Comparison of ENCODE assay signal across 22 cellular contexts in the genomic region with DNA sequence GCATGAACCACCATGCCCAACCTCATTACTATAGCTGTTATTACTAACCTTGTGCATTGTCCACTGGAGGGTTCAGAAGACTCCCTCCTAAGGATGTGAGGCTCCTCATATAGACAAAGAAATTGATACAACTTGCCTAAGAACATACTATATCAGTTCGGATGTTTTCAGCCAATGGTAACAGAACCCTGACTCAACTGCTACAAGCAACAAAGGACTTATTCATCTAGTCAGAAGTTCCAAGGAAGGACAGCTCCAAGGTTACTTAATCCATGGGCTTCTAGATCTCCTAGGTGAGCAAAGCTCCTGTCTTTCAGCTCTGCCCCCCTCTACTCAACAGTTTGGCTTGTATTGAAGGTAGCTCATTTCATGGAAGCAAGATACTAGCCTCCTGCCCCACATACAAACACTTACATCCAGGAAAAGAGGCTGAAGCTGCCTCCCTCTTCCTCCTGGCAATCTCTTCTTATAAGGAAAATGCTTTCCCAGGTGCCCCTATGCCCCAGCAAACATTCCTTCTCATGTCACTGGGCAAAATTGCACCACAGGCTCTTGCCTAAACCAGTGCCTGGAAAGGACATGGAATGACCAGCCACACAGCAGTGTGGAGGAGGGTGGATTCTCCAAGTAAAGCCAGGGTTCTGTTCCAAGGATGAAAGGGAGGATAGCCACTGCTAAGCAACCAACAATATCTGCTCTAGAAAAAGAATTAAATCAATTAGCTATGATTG.
"Had no signal": no experiment of that assay in that cellular context is flagged by ENCODE, and none has a peak within 500 bp of the region (broad histone marks: within the 10 kb centered on the region; RNA-seq: fewer than 3 reads in every experiment).

No MANE protein-coding gene starts in this region.

- H3K27me3 ChIP-seq: body of pancreas, heart left ventricle, tibial nerve had no signal

- H3K27me3 Mint-ChIP-seq: activated CD8-positive, alpha-beta memory T cell treated with anti-CD3 and anti-CD28 coated beads, Interleukin-2, amount 10 ng/mL, durations not matched to agents 7 days and 5 days; activated T-helper 17 cell treated with anti-CD3 and anti-CD28 coated beads, Interleukin-2, amount 50 U/mL, for 72 hours; naive thymus-derived CD8-positive, alpha-beta T cell had no signal

- H2AFZ ChIP-seq: parathyroid adenoma had no signal

- H3K36me3 Mint-ChIP-seq: activated CD8-positive, alpha-beta memory T cell treated with anti-CD3 and anti-CD28 coated beads, Interleukin-2, amount 10 ng/mL, durations not matched to agents 7 days and 5 days; activated naive CD8-positive, alpha-beta T cell treated with anti-CD3 and anti-CD28 coated beads, Interleukin-2, amount 10 ng/mL, durations not matched to agents 7 days and 5 days had no signal

- DNase-seq: activated B cell treated with CpG ODN at 0.5 μM for 24 hours; activated CD4-positive, alpha-beta memory T cell treated with anti-CD3 and anti-CD28 coated beads, Interleukin-2, amount 10 ng/mL, durations not matched to agents 7 days and 5 days; activated CD4-positive, alpha-beta T cell treated with anti-CD3 and anti-CD28 coated beads for 4 hours; activated CD8-positive, alpha-beta memory T cell treated with anti-CD3 and anti-CD28 coated beads, Interleukin-2, amount 10 ng/mL, durations not matched to agents 7 days and 5 days; activated naive CD4-positive, alpha-beta T cell treated with Interleukin-2 at 50 U/mL for 16 hours; activated naive CD8-positive, alpha-beta T cell treated with anti-CD3 and anti-CD28 coated beads, Interleukin-2, amount 10 ng/mL, durations not matched to agents 7 days and 5 days; activated T-cell treated with anti-CD3 and anti-CD28 coated beads, Interleukin-2, amount 50 U/mL, for 1 hour; body of pancreas; dorsolateral prefrontal cortex; heart left ventricle; kidney glomerular epithelial cell; mesenchymal stem cell; naive thymus-derived CD8-positive, alpha-beta T cell; sigmoid colon; stimulated activated CD8-positive, alpha-beta memory T cell treated with anti-CD3 and anti-CD28 coated beads, Interleukin-4, amount 100 ng/mL, for 48 hours; stimulated activated naive CD4-positive, alpha-beta T cell treated with Interleukin-2 at 50 U/mL for 16 hours had no signal

- H3K4me3 Mint-ChIP-seq: activated B cell treated with CpG ODN at 0.5 μM for 24 hours; activated CD4-positive, alpha-beta memory T cell treated with anti-CD3 and anti-CD28 coated beads, Interleukin-2, amount 10 ng/mL, durations not matched to agents 7 days and 5 days; activated CD8-positive, alpha-beta memory T cell treated with anti-CD3 and anti-CD28 coated beads, Interleukin-2, amount 10 ng/mL, durations not matched to agents 7 days and 5 days; activated naive CD8-positive, alpha-beta T cell treated with anti-CD3 and anti-CD28 coated beads, Interleukin-2, amount 10 ng/mL, durations not matched to agents 7 days and 5 days; naive thymus-derived CD8-positive, alpha-beta T cell had no signal

- H3K27ac Mint-ChIP-seq: activated B cell treated with CpG ODN at 0.5 μM for 24 hours; activated CD4-positive, alpha-beta memory T cell treated with anti-CD3 and anti-CD28 coated beads, Interleukin-2, amount 10 ng/mL, durations not matched to agents 7 days and 5 days; activated CD8-positive, alpha-beta memory T cell treated with anti-CD3 and anti-CD28 coated beads, Interleukin-2, amount 10 ng/mL, durations not matched to agents 7 days and 5 days; activated naive CD8-positive, alpha-beta T cell treated with anti-CD3 and anti-CD28 coated beads, Interleukin-2, amount 10 ng/mL, durations not matched to agents 7 days and 5 days; activated T-helper 17 cell treated with anti-CD3 and anti-CD28 coated beads, Interleukin-2, amount 50 U/mL, for 72 hours had no signal

- H3K4me1 ChIP-seq: gastroesophageal sphincter, parathyroid adenoma had no signal

- H3K9ac ChIP-seq: parathyroid adenoma had no signal

- H3K79me2 ChIP-seq: parathyroid adenoma had no signal

- H3K27ac ChIP-seq: body of pancreas, gastroesophageal sphincter, heart left ventricle, neutrophil, parathyroid adenoma, sigmoid colon, SK-N-MC had no signal

- H3K9me3 Mint-ChIP-seq: activated B cell treated with CpG ODN at 0.5 μM for 24 hours; activated CD4-positive, alpha-beta memory T cell treated with anti-CD3 and anti-CD28 coated beads, Interleukin-2, amount 10 ng/mL, durations not matched to agents 7 days and 5 days; activated naive CD8-positive, alpha-beta T cell treated with anti-CD3 and anti-CD28 coated beads, Interleukin-2, amount 10 ng/mL, durations not matched to agents 7 days and 5 days; activated T-helper 17 cell treated with anti-CD3 and anti-CD28 coated beads, Interleukin-2, amount 50 U/mL, for 72 hours had no signal

- H3K4me1 Mint-ChIP-seq: activated CD8-positive, alpha-beta memory T cell treated with anti-CD3 and anti-CD28 coated beads, Interleukin-2, amount 10 ng/mL, durations not matched to agents 7 days and 5 days had no signal

- H3K9me3 ChIP-seq: body of pancreas, gastroesophageal sphincter, heart left ventricle, neutrophil, sigmoid colon, tibial nerve had no signal

- H3K4me3 ChIP-seq: body of pancreas, dorsolateral prefrontal cortex, gastroesophageal sphincter, heart left ventricle, sigmoid colon, SK-N-MC, tibial nerve had no signal

- H3K36me3 ChIP-seq: gastroesophageal sphincter, heart left ventricle, neutrophil, sigmoid colon, tibial nerve had no signal
